In the genomic region with DNA sequence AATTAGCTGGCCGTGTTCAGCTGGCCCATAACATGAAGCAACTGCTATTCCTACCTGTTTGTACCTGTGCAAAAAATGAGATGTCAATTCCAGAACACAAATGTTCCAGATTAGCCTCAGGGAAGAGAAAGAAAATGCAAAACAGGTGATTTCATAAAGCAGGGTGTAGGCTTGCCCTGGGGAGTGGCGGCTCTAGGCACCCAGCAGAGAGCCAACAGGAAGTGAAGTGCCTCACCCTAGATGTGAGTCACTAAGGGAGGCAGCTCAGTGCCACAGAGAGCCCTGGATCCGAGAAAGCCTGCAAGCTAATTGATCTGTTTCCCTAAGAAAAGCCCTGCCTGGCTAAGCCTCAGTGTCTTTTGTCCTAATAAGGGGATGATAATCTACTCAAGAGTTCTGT, we compare ENCODE assay signal across 8 cellular contexts.
DNase-seq lines count a peak whose midpoint lies in the region; ATAC-seq and TF ChIP-seq lines count a peak whose summit lies in the region.

No MANE protein-coding gene starts in this region.

- TF ChIP-seq POLR2A in suprapubic skin (IDR thresholded peaks at IDR 0.05): no peak

- peak; percentile 1 for DNase-seq in stimulated activated naive CD4-positive, alpha-beta T cell treated with Interleukin-2 at 50 U/mL for 16 hours (lab: John Stamatoyannopoulos, UW)
- no peak for DNase-seq in stimulated activated naive CD4-positive, alpha-beta T cell (lab: John Stamatoyannopoulos, UW)
- DNase-seq in fibroblast of pulmonary artery (ENCODE audit: low read depth) (peak; percentile 35), suprapubic skin (ENCODE audit: low spot score in 2 of 2) (peak in 1 of 2 donors; percentile 73), GM19238 (ENCODE audit: insufficient read length, low spot score) (no peak), pons (ENCODE audit: low spot score) (no peak)

- no peak for TF ChIP-seq EP300 in suprapubic skin (IDR thresholded peaks at IDR 0.05)

- H3K36me3 ChIP-seq in suprapubic skin: peaks cover 12% of the 10 kb centered on the region

- H3K4me1 ChIP-seq in suprapubic skin: peaks cover 32% of the 10 kb centered on the region

- TF ChIP-seq CTCF in fibroblast of pulmonary artery (IDR thresholded peaks at IDR 0.05; ENCODE audit: low read length, missing control alignments): no peak
- no peak for TF ChIP-seq CTCF in suprapubic skin (IDR thresholded peaks at IDR 0.05)

- ATAC-seq in HG03342 (IDR thresholded peaks at IDR 0.05; ENCODE audit: unreplicated experiment): peak; percentile 78
- ATAC-seq in SK-N-SH treated with all-trans-retinoic acid at 6 μM for 48 hours: peak; percentile 95

- H3K4me3 ChIP-seq in fibroblast of pulmonary artery (replicated peaks; ENCODE audit: low read depth, low read length) (no peak overlapping the region), suprapubic skin (no peak overlapping the region)

- H3K9me3 ChIP-seq in suprapubic skin: no peaks in the 10 kb centered on the region

- 18% methylated on average over 3 of the region's 3 CpGs for WGBS in suprapubic skin

- H3K27me3 ChIP-seq in suprapubic skin: no peaks in the 10 kb centered on the region

- peak overlapping the region; percentile 69 for H3K27ac ChIP-seq in suprapubic skin

TF ChIP-seq in SK-N-SH treated with all-trans-retinoic acid at 6 μM for 48 hours, 23 proteins besides CTCF, POLR2A, EP300 and RAD21:
- no peak for TF ChIP-seq RARB (CRISPR knock-in tag; IDR thresholded peaks at IDR 0.05)
- TF ChIP-seq ESRRG (CRISPR knock-in tag; IDR thresholded peaks at IDR 0.05): no peak
- TF ChIP-seq, protein P1, sequence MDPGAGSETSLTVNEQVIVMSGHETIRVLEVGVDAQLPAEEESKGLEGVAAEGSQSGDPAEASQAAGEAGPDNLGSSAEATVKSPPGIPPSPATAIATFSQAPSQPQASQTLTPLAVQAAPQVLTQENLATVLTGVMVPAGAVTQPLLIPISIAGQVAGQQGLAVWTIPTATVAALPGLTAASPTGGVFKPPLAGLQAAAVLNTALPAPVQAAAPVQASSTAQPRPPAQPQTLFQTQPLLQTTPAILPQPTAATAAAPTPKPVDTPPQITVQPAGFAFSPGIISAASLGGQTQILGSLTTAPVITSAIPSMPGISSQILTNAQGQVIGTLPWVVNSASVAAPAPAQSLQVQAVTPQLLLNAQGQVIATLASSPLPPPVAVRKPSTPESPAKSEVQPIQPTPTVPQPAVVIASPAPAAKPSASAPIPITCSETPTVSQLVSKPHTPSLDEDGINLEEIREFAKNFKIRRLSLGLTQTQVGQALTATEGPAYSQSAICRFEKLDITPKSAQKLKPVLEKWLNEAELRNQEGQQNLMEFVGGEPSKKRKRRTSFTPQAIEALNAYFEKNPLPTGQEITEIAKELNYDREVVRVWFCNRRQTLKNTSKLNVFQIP (CRISPR knock-in tag; IDR thresholded peaks at IDR 0.05; ENCODE audit: borderline replicate concordance, low read depth): no peak
- TF ChIP-seq CSDC2 (CRISPR knock-in tag; IDR thresholded peaks at IDR 0.05): no peak
- TF ChIP-seq SNAI2 (CRISPR knock-in tag; IDR thresholded peaks at IDR 0.05): no peak
- TF ChIP-seq ISL1 (CRISPR knock-in tag; IDR thresholded peaks at IDR 0.05): no peak
- no peak for TF ChIP-seq ZNF565 (CRISPR knock-in tag; conservative IDR thresholded peaks at IDR 0.05; ENCODE audit: low read depth)
- no peak for TF ChIP-seq ARNTL (CRISPR knock-in tag; IDR thresholded peaks at IDR 0.05; ENCODE audit: borderline replicate concordance, low read depth)
- no peak for TF ChIP-seq TOX (CRISPR knock-in tag; IDR thresholded peaks at IDR 0.05; ENCODE audit: borderline replicate concordance)
- no peak for TF ChIP-seq GLIS3 (CRISPR knock-in tag; IDR thresholded peaks at IDR 0.05)
- no peak for TF ChIP-seq ZNF8 (CRISPR knock-in tag; IDR thresholded peaks at IDR 0.05)
- TF ChIP-seq, protein P2, sequence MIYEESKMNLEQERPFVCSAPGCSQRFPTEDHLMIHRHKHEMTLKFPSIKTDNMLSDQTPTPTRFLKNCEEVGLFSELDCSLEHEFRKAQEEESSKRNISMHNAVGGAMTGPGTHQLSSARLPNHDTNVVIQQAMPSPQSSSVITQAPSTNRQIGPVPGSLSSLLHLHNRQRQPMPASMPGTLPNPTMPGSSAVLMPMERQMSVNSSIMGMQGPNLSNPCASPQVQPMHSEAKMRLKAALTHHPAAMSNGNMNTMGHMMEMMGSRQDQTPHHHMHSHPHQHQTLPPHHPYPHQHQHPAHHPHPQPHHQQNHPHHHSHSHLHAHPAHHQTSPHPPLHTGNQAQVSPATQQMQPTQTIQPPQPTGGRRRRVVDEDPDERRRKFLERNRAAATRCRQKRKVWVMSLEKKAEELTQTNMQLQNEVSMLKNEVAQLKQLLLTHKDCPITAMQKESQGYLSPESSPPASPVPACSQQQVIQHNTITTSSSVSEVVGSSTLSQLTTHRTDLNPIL (CRISPR knock-in tag; IDR thresholded peaks at IDR 0.05; ENCODE audit: low read depth): no peak
- TF ChIP-seq, protein P3, sequence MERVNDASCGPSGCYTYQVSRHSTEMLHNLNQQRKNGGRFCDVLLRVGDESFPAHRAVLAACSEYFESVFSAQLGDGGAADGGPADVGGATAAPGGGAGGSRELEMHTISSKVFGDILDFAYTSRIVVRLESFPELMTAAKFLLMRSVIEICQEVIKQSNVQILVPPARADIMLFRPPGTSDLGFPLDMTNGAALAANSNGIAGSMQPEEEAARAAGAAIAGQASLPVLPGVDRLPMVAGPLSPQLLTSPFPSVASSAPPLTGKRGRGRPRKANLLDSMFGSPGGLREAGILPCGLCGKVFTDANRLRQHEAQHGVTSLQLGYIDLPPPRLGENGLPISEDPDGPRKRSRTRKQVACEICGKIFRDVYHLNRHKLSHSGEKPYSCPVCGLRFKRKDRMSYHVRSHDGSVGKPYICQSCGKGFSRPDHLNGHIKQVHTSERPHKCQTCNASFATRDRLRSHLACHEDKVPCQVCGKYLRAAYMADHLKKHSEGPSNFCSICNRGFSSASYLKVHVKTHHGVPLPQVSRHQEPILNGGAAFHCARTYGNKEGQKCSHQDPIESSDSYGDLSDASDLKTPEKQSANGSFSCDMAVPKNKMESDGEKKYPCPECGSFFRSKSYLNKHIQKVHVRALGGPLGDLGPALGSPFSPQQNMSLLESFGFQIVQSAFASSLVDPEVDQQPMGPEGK (CRISPR knock-in tag; IDR thresholded peaks at IDR 0.05; ENCODE audit: borderline replicate concordance): no peak
- no peak for TF ChIP-seq ZNF70 (CRISPR knock-in tag; IDR thresholded peaks at IDR 0.05)
- TF ChIP-seq OSR1 (CRISPR knock-in tag; IDR thresholded peaks at IDR 0.05): no peak
- TF ChIP-seq, protein P4, sequence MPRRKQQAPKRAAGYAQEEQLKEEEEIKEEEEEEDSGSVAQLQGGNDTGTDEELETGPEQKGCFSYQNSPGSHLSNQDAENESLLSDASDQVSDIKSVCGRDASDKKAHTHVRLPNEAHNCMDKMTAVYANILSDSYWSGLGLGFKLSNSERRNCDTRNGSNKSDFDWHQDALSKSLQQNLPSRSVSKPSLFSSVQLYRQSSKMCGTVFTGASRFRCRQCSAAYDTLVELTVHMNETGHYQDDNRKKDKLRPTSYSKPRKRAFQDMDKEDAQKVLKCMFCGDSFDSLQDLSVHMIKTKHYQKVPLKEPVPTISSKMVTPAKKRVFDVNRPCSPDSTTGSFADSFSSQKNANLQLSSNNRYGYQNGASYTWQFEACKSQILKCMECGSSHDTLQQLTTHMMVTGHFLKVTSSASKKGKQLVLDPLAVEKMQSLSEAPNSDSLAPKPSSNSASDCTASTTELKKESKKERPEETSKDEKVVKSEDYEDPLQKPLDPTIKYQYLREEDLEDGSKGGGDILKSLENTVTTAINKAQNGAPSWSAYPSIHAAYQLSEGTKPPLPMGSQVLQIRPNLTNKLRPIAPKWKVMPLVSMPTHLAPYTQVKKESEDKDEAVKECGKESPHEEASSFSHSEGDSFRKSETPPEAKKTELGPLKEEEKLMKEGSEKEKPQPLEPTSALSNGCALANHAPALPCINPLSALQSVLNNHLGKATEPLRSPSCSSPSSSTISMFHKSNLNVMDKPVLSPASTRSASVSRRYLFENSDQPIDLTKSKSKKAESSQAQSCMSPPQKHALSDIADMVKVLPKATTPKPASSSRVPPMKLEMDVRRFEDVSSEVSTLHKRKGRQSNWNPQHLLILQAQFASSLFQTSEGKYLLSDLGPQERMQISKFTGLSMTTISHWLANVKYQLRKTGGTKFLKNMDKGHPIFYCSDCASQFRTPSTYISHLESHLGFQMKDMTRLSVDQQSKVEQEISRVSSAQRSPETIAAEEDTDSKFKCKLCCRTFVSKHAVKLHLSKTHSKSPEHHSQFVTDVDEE (CRISPR knock-in tag; IDR thresholded peaks at IDR 0.05): no peak
- TF ChIP-seq PPARA (CRISPR knock-in tag; IDR thresholded peaks at IDR 0.05; ENCODE audit: borderline replicate concordance): no peak
- TF ChIP-seq ZFP30 (CRISPR knock-in tag; IDR thresholded peaks at IDR 0.05): no peak
- TF ChIP-seq ZFP3 (CRISPR knock-in tag; IDR thresholded peaks at IDR 0.05): no peak
- TF ChIP-seq BACH2 (CRISPR knock-in tag; IDR thresholded peaks at IDR 0.05; ENCODE audit: borderline replicate concordance): no peak

Comparison
In these comparisons a context has a peak if more than half of its experiments do, and no peak if none do; other contexts are left out.
1. DNase-seq: peak in stimulated activated naive CD4-positive, alpha-beta T cell treated with Interleukin-2 at 50 U/mL for 16 hours (single experiment) and fibroblast of pulmonary artery (single experiment); none in stimulated activated naive CD4-positive, alpha-beta T cell (0 of 6), GM19238 (single experiment) and pons (single experiment).